ENCODE assay signal across 9 cellular contexts in genomic region chr7:128166603-128167315, GRCh38.
DNase-seq lines count a peak whose midpoint lies in the region; ATAC-seq and TF ChIP-seq lines count a peak whose summit lies in the region.
"Had no signal": no experiment of that assay in that cellular context is flagged by ENCODE, and none has a peak within 500 bp of the region (broad histone marks: within the 10 kb centered on the region; RNA-seq: fewer than 3 reads in every experiment).

No MANE protein-coding gene starts in this region.

- no peak overlapping the region for H3K9ac ChIP-seq in HUES48 (ENCODE audit: low read depth, low read length)

- H3K27me3 ChIP-seq in HUES48 (ENCODE audit: control insufficient read depth, insufficient read depth, low read length) (peaks cover 97% of the 10 kb centered on the region), kidney epithelial cell (ENCODE audit: control insufficient read depth, insufficient read depth, low read length) (peaks cover 56% of the 10 kb centered on the region), stomach (peaks cover 14 to 100% (median 55%) of the 10 kb centered on the region in 3 donors)

- H3K9me3 ChIP-seq in HUES48 (ENCODE audit: control insufficient read depth, insufficient read depth, low read length) (no peaks in the 10 kb centered on the region), stomach (no peaks in the 10 kb centered on the region)

- H3K36me3 ChIP-seq in HUES48 (ENCODE audit: control insufficient read depth, insufficient read depth, low read length) = no peaks in the 10 kb centered on the region
- H3K36me3 ChIP-seq in kidney epithelial cell (ENCODE audit: control insufficient read depth, insufficient read depth, low read length) = no peaks in the 10 kb centered on the region
- no peaks in the 10 kb centered on the region for H3K36me3 ChIP-seq in stomach

- TF ChIP-seq EP300 in stomach (IDR thresholded peaks at IDR 0.05) = no peak

- ATAC-seq in GM21360 (IDR thresholded peaks at IDR 0.05; ENCODE audit: unreplicated experiment) = no peak

- peaks cover 81 to 95% (median 93%) of the 10 kb centered on the region in 3 donors for H3K27me3 Mint-ChIP-seq in CD14-positive monocyte (ENCODE audit: low read depth in 3 of 3)

- no peak overlapping the region for H3K27ac ChIP-seq in HUES48 (ENCODE audit: low read depth, low read length)
- peak overlapping the region in 1 of 5 donors; percentile 22 for H3K27ac ChIP-seq in stomach
- H3K27ac ChIP-seq: epithelial cell of prostate had no signal

- WGBS in stomach, 5 donors = 0 to 2% (median 1%) methylated on average over 5 to 63 of the region's 63 CpGs

- H3K4me3 ChIP-seq in HUES48 (ENCODE audit: low read depth, low read length) = peak overlapping the region; percentile 74
- H3K4me3 ChIP-seq in kidney epithelial cell (ENCODE audit: low read depth, low read length) = peak overlapping the region; percentile 30
- H3K4me3 ChIP-seq in stomach = peak overlapping the region; percentile 39 to 65 (median 44)

- peaks cover 18% of the 10 kb centered on the region for H3K4me1 Mint-ChIP-seq in CD14-positive monocyte

- DNase-seq in CD14-positive monocyte (ENCODE audit: low spot score) (no peak), astrocyte of the hippocampus (ENCODE audit: low read depth, low spot score) (peak; percentile 57), kidney epithelial cell (ENCODE audit: low read depth) (no peak), stomach (no peak), NK-92 (lab: John Stamatoyannopoulos, UW; ENCODE audit: unreplicated experiment) (no peak)
- DNase-seq in stimulated activated CD4-positive, alpha-beta T cell treated with anti-CD3 and anti-CD28 coated beads, Interleukin-2, amount 100 ng/mL, for 48 hours = no peak

- peak overlapping the region; percentile 76 to 93 for H3K4me3 Mint-ChIP-seq in CD14-positive monocyte

- H3K4me1 ChIP-seq in HUES48 (ENCODE audit: control insufficient read depth, insufficient read depth, low read length) (peaks cover 32% of the 10 kb centered on the region), stomach (peaks cover 21 to 29% (median 26%) of the 10 kb centered on the region in 4 donors)

- TF ChIP-seq POLR2A in stomach (IDR thresholded peaks at IDR 0.05) = no peak

- intact Hi-C loops in CD14-positive monocyte (cut with micrococcal nuclease) (no loop called here), stomach (cut with DNase I; ENCODE audit: low total_unique reads) (no loop called here)

- TF ChIP-seq CTCF in CD14-positive monocyte (IDR thresholded peaks at IDR 0.05) (no peak), kidney epithelial cell (IDR thresholded peaks at IDR 0.05; ENCODE audit: insufficient read depth, low read length, poor library complexity, severe bottlenecking) (no peak), stomach (IDR thresholded peaks at IDR 0.05) (no peak)

- H3K9me3 Mint-ChIP-seq in CD14-positive monocyte = peaks cover 0 to 30% (median 17%) of the 10 kb centered on the region in 7 donors

- peaks cover 7 to 15% of the 10 kb centered on the region in 2 donors for H3K36me3 Mint-ChIP-seq in CD14-positive monocyte

- no peak overlapping the region for H3K27ac Mint-ChIP-seq in CD14-positive monocyte
